In the genomic region with DNA sequence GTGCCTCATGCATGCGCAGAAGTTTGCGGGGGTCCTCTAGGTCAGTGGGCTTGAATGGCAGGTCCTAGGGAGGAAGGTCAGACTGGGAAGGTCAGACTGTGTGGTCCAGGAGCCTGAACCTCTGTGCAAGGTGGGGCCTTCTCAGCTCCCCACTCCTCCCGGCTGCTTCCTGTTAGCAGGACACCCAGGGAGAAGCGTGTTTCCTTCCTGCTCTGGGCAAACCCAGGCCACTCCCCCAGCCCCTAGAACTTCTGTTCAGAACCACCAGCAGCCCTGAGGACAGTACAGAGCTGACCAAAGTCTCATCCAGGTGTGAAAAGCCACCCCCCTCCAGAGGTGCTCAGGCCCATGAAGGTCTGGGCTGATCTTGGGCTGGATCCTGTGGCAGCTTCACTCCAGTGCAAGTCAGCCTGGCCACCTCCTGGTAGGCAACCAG, we compare ENCODE assay signal across 1 cellular context.
TF ChIP-seq lines count a peak whose summit lies in the region.

No MANE protein-coding gene starts in this region.

TF ChIP-seq in H1, 55 proteins besides CTCF, POLR2A, EP300 and RAD21:
- TF ChIP-seq TEAD4 (IDR thresholded peaks at IDR 0.05; ENCODE audit: low read depth, low read length): no peak
- TF ChIP-seq RBBP5 (IDR thresholded peaks at IDR 0.05; ENCODE audit: borderline replicate concordance, low read depth, low read length): no peak
